In genomic region chr11:65417702-65418430, GRCh38 we compare ENCODE assay signal across 9 cellular contexts. TPM values are rescaled to one million over a fixed set of nuclear protein-coding genes. Genes with fewer than 3 reads are reported as not detected.
A peak's percentile ranks its signal among the peaks of the same experiment; 100 is the strongest.
DNase-seq lines count a peak whose midpoint lies in the region; ATAC-seq, FAIRE-seq and TF ChIP-seq lines count a peak whose summit lies in the region.
"Had no signal": no experiment of that assay in that cellular context is flagged by ENCODE, and none has a peak within 500 bp of the region (broad histone marks: within the 10 kb centered on the region; RNA-seq: fewer than 3 reads in every experiment).

No MANE protein-coding gene starts in this region.

- H3K27ac ChIP-seq in GM12878 (ENCODE audit: control insufficient read depth, insufficient read depth): peak overlapping the region; percentile 100
- peak overlapping the region; percentile 92 to 100 (median 98) for H3K27ac ChIP-seq in spleen

- peaks cover 6% of the 10 kb centered on the region for H3K36me3 ChIP-seq in MG63
- peaks cover 4 to 6% of the 10 kb centered on the region in 2 experiments; a peak in 2 of 4 replicates for H3K36me3 ChIP-seq in GM12878 (ENCODE audit: control insufficient read depth in 2 of 2, insufficient read depth in 2 of 2, low read length in 1 of 2)
- H3K36me3 ChIP-seq in spleen: peaks cover 3 to 20% (median 9%) of the 10 kb centered on the region in 6 donors

- FAIRE-seq in GM12878 (lab: Jason Lieb, UNC): no peak
- FAIRE-seq: islet of Langerhans had no signal

- no TSS peak for BruUV-seq in GM12878 (replicated peaks; lab: Mats Ljungman, UMichigan)

- TF ChIP-seq RAD21 in GM12878 (IDR thresholded peaks at IDR 0.05; ENCODE audit: insufficient read depth, low read depth, low read length): no peak

- H3K4me3 ChIP-seq in MG63 (peak overlapping the region; percentile 41; the same call in 1 of the 2 replicates), GM12878 (peak overlapping the region; percentile 79), spleen (peak overlapping the region; percentile 18 to 96 (median 66))

- TF ChIP-seq CTCF in GM12878 (IDR thresholded peaks at IDR 0.05 in 2 of 3, conservative IDR thresholded peaks at IDR 0.05 in 1 of 3; ENCODE audit: control insufficient read depth in 2 of 3, extremely low read depth in 1 of 3, insufficient read depth in 1 of 3, low read depth in 3 of 3, low read length in 3 of 3) (no peak), spleen (IDR thresholded peaks at IDR 0.05 in 8 of 11, conservative IDR thresholded peaks at IDR 0.05 in 3 of 11) (no peak)

- H4K20me1 ChIP-seq in GM12878 (ENCODE audit: control insufficient read depth, insufficient read depth): no peaks in the 10 kb centered on the region

- CTCF ChIA-PET in GM12878 (lab: Yijun Ruan, JAX): interaction anchor here (0.6 to 15.3 kb wide), 13 partner anchors 15 to 90 kb away, joined by 3 to 362 read pairs (median 25); partner anchors contain the start of genes FRMD8, MALAT1 and SLC25A45

- peaks cover 23 to 38% (median 32%) of the 10 kb centered on the region in 3 donors for H3K27me3 Mint-ChIP-seq in immature natural killer cell (ENCODE audit: low read depth in 3 of 3)

- H3K9ac ChIP-seq in GM12878 (ENCODE audit: control insufficient read depth, insufficient read depth, low read length): peak overlapping the region; percentile 99

- in situ Hi-C loops in GM12878 (cut with MboI): loop anchor here (5.0 kb wide), 1 partner anchor 89 kb away; no protein-coding TSS in a partner anchor

- no peaks in the 10 kb centered on the region for H3K27me3 ChIP-seq in MG63
- H3K27me3 ChIP-seq in GM12878 (replicated peaks in 1 of 2; ENCODE audit: control insufficient read depth in 2 of 2, insufficient read depth in 2 of 2, low read length in 1 of 2): no peaks in the 10 kb centered on the region
- H3K27me3 ChIP-seq in spleen (replicated peaks in 1 of 7): no peaks in the 10 kb centered on the region

- H3K4me1 ChIP-seq in GM12878 (ENCODE audit: control insufficient read depth, insufficient read depth, low read length): peaks cover 51% of the 10 kb centered on the region
- H3K4me1 ChIP-seq in spleen: peaks cover 37 to 74% (median 68%) of the 10 kb centered on the region in 6 donors

- peak overlapping the region; percentile 100 for H3K4me2 ChIP-seq in GM12878 (ENCODE audit: control insufficient read depth, insufficient read depth)

- no peak overlapping the region for H2AFZ ChIP-seq in GM12878 (ENCODE audit: control insufficient read depth, low read depth, low read length)

- intact Hi-C loops in GM12878 (cut with micrococcal nuclease; ENCODE audit: unreplicated experiment) (loop anchor here (2.0 to 5.0 kb wide), 5 partner anchors 13 to 154 kb away; partner anchors contain the start of genes FAM89B, SLC25A45 and ZNRD2), spleen (cut with DNase I; ENCODE audit: low total_unique reads) (no loop called here)

- WGBS in GM12878 (ENCODE audit: insufficient coverage, insufficient replicate concordance, low lambda C conversion rate, missing lambda C conversion rate): 0% methylated on average over 18 of the region's 19 CpGs
- 1 to 6% (median 2%) methylated on average over 18 to 19 of the region's 19 CpGs for WGBS in spleen, 5 donors

- SMC1A ChIA-PET in GM12878 (lab: Charles Lee; ENCODE audit: uncharacterized antibody, unreplicated experiment): interaction anchor here (1.2 to 12.7 kb wide), 15 partner anchors 8 to 156 kb away, joined by 3 to 232 read pairs (median 20); partner anchors contain the start of genes FRMD8, MALAT1, POLA2 and SLC25A45

- DNase-seq in CD1c-positive myeloid dendritic cell (ENCODE audit: extremely low spot score): peak; percentile 73
- DNase-seq in MG63: peak; percentile 58
- DNase-seq in GM12878 (ENCODE audit: low read depth, low spot score): no peak
- DNase-seq in immature natural killer cell: peak; percentile 43 to 49 (median 48)
- DNase-seq in spleen: peak; percentile 93
- no peak for DNase-seq in OCI-M2 (lab: John Stamatoyannopoulos, UW; ENCODE audit: unreplicated experiment)

- no peak for TF ChIP-seq EP300 in GM12878 (IDR thresholded peaks at IDR 0.05; ENCODE audit: borderline replicate concordance in 1 of 2, control insufficient read depth in 1 of 2, low read depth in 2 of 2, low read length in 2 of 2)

- peak overlapping the region; percentile 76 to 97 (median 92) for H3K4me3 Mint-ChIP-seq in immature natural killer cell

- RAD21 ChIA-PET in GM12878 (lab: Charles Lee; ENCODE audit: unreplicated experiment): interaction anchor here (0.8 to 15.3 kb wide), 17 partner anchors 10 to 107 kb away, joined by 3 to 282 read pairs (median 7); partner anchors contain the start of genes FRMD8, MALAT1, SCYL1 and SLC25A45

- peaks cover 0 to 5% (median under 1%) of the 10 kb centered on the region in 6 donors for H3K9me3 Mint-ChIP-seq in immature natural killer cell

- H3K36me3 Mint-ChIP-seq in immature natural killer cell: peaks cover 0 to 5% (median 4%) of the 10 kb centered on the region in 3 donors

- TF ChIP-seq POLR2A in GM12878 (IDR thresholded peaks at IDR 0.05; ENCODE audit: low read depth, low read length): peak; percentile 41; the same call in 1 of the 2 replicates
- TF ChIP-seq POLR2A in spleen (IDR thresholded peaks at IDR 0.05): peak in 2 of 3 donors; percentile 44 to 55

- ATAC-seq in GM12878: peak; percentile 0; the same call in 2 of the 3 replicates
- no peak for ATAC-seq in HG03025 (IDR thresholded peaks at IDR 0.05; ENCODE audit: low FRiP score, unreplicated experiment)
- no peak for ATAC-seq in GM18498 (IDR thresholded peaks at IDR 0.05; ENCODE audit: unreplicated experiment)

- POLR2A ChIA-PET in GM12878 (lab: Charles Lee): interaction anchor here (0.6 to 13.6 kb wide), 19 partner anchors 9 to 156 kb away, joined by 3 to 323 read pairs (median 9); partner anchors contain the start of genes FRMD8, MALAT1 and POLA2

- H3K4me1 Mint-ChIP-seq in immature natural killer cell: peaks cover 66 to 68% of the 10 kb centered on the region in 2 donors

- H3K9me3 ChIP-seq in MG63 (peaks cover under 1% of the 10 kb centered on the region; the same call in 1 of the 2 replicates), GM12878 (replicated peaks; ENCODE audit: control insufficient read depth, insufficient read depth, low read length) (no peaks in the 10 kb centered on the region), spleen (no peaks in the 10 kb centered on the region)

- H3K27ac Mint-ChIP-seq in immature natural killer cell: peak overlapping the region; percentile 99 to 100 (median 99)

- H3K79me2 ChIP-seq in GM12878 (ENCODE audit: control insufficient read depth, insufficient read depth, low read length): peaks cover 68% of the 10 kb centered on the region

RNA-seq across cellular contexts. Expression of gene NEAT1, which starts 4.7 kb away (rescaled TPM):
- 4.8 and 7.7 TPM in 2 replicates for total RNA-seq in MG63 (2014; rRNA removed; shearing (Covaris generic); ENCODE audit: low replicate concordance)
- total RNA-seq in GM12878 (2013; cell fraction: nucleolus; rRNA removed): 259 and 262 TPM in 2 replicates
- total RNA-seq in GM12878 (2014; rRNA removed) (13.6 and 14.0 TPM in 2 replicates), GM12878 (2014; rRNA removed; fragmentation: Illumina TruSeq; extraction: Trizol) (40.5 and 44.2 TPM in 2 replicates), GM12878 (2021) (174 and 225 TPM in 2 replicates), spleen (1,000 to 10,000 TPM in 2 of 7 donors, 100 to 1,000 TPM in 5; 266 to 1,804 (median 799) TPM)
- 275 TPM for polyA plus RNA-seq in GM12878 (2011; ENCODE audit: low read depth)
- polyA plus RNA-seq in GM12878 (2011; rRNA removed) (151 and 247 TPM in 2 replicates), GM12878 (2014; fragmentation: Illumina TruSeq; extraction: Trizol) (167 and 254 TPM in 2 replicates), GM12878 (2014; fragmentation: Nextera tagmentation; extraction: Ambion mirVana) (10 to 100 TPM; 24.3 to 98.2 TPM), GM12878 (2014; rRNA removed) (314 and 328 TPM in 2 replicates), GM12878 (2016; fragmentation: Nextera tagmentation; extraction: Ambion mirVana) (10 to 100 TPM; 27.7 to 28.3 TPM), immature natural killer cell (1 to 10 TPM in 2 of 3 donors, under 1 TPM in 1; 0.26 to 5.9 (median 1.4) TPM), spleen (1,000 to 10,000 TPM in 2 of 3 donors, 100 to 1,000 TPM in 1; 526 to 1,090 (median 1,018) TPM)
- polyA plus RNA-seq in GM12878 (2011; cell fraction: cytosol; rRNA removed): 64.2 and 104 TPM in 2 replicates
- 342 and 617 TPM in 2 replicates for polyA plus RNA-seq in GM12878 (2011; cell fraction: nucleus; rRNA removed)
- 284 and 343 TPM in 2 replicates for polyA plus RNA-seq in GM12878 (2012)
- 72.0 and 79.5 TPM in 2 replicates for polyA minus RNA-seq in GM12878 (2011; rRNA and poly(A)+ RNA removed)
- 13.8 and 14.9 TPM in 2 replicates for polyA minus RNA-seq in GM12878 (2011; cell fraction: cytosol; rRNA and poly(A)+ RNA removed)
- 125 and 169 TPM in 2 replicates for polyA minus RNA-seq in GM12878 (2011; cell fraction: nucleus; rRNA and poly(A)+ RNA removed)

RNA-seq across cellular contexts. Expression of gene FRMD8, which starts 31.4 kb away (rescaled TPM):
- 25.9 and 44.1 TPM in 2 replicates for total RNA-seq in MG63 (2014; rRNA removed; shearing (Covaris generic); ENCODE audit: low replicate concordance)
- total RNA-seq in GM12878 (2013; cell fraction: nucleolus; rRNA removed): 52.5 and 60.5 TPM in 2 replicates
- total RNA-seq in GM12878 (2014; rRNA removed) (40.9 and 47.5 TPM in 2 replicates), GM12878 (2014; rRNA removed; fragmentation: Illumina TruSeq; extraction: Trizol) (12.2 and 14.3 TPM in 2 replicates), GM12878 (2021) (65.1 and 69.4 TPM in 2 replicates), spleen (100 to 1,000 TPM in 3 of 7 donors, 10 to 100 TPM in 4; 65.4 to 128 (median 99.5) TPM)
- 8.2 TPM for polyA plus RNA-seq in GM12878 (2011; ENCODE audit: low read depth)
- polyA plus RNA-seq in GM12878 (2011; rRNA removed) (8.0 and 18.4 TPM in 2 replicates), GM12878 (2014; fragmentation: Illumina TruSeq; extraction: Trizol) (6.6 and 14.0 TPM in 2 replicates), GM12878 (2014; fragmentation: Nextera tagmentation; extraction: Ambion mirVana) (1 to 10 TPM; 8.3 TPM), GM12878 (2014; rRNA removed) (53.8 and 55.9 TPM in 2 replicates), GM12878 (2016; fragmentation: Nextera tagmentation; extraction: Ambion mirVana) (10 to 100 TPM; 37.7 to 42.4 TPM), immature natural killer cell (10 to 100 TPM; 62.8 to 73.5 (median 63.4) TPM), spleen (10 to 100 TPM; 19.3 to 32.0 (median 23.4) TPM)
- polyA plus RNA-seq in GM12878 (2011; cell fraction: cytosol; rRNA removed): 28.1 and 42.6 TPM in 2 replicates
- polyA plus RNA-seq in GM12878 (2011; cell fraction: nucleus; rRNA removed): 58.9 and 140 TPM in 2 replicates
- polyA plus RNA-seq in GM12878 (2012): 14.9 and 21.0 TPM in 2 replicates
- polyA minus RNA-seq in GM12878 (2011; rRNA and poly(A)+ RNA removed): 26.0 and 32.5 TPM in 2 replicates
- polyA minus RNA-seq in GM12878 (2011; cell fraction: cytosol; rRNA and poly(A)+ RNA removed): 21.4 and 21.8 TPM in 2 replicates
- 33.6 and 61.0 TPM in 2 replicates for polyA minus RNA-seq in GM12878 (2011; cell fraction: nucleus; rRNA and poly(A)+ RNA removed)

RNA-seq across cellular contexts. Expression of gene SLC25A45, which starts 35.4 kb away (rescaled TPM):
- 1.9 TPM in 2 replicates for total RNA-seq in MG63 (2014; rRNA removed; shearing (Covaris generic); ENCODE audit: low replicate concordance)
- 23.1 and 23.7 TPM in 2 replicates for total RNA-seq in GM12878 (2013; cell fraction: nucleolus; rRNA removed)
- total RNA-seq in GM12878 (2014; rRNA removed): 19.4 and 22.8 TPM in 2 replicates
- 10.8 and 13.1 TPM in 2 replicates for total RNA-seq in GM12878 (2014; rRNA removed; fragmentation: Illumina TruSeq; extraction: Trizol)
- total RNA-seq in GM12878 (2021): 28.6 and 29.1 TPM in 2 replicates
- polyA plus RNA-seq in GM12878 (2011; ENCODE audit: low read depth): 10.7 TPM
- polyA plus RNA-seq in GM12878 (2011; rRNA removed): 9.2 and 15.4 TPM in 2 replicates
- polyA plus RNA-seq in GM12878 (2011; cell fraction: cytosol; rRNA removed): 20.7 and 25.7 TPM in 2 replicates
- 46.7 and 57.3 TPM in 2 replicates for polyA plus RNA-seq in GM12878 (2011; cell fraction: nucleus; rRNA removed)
- polyA plus RNA-seq in GM12878 (2012): 17.8 and 25.4 TPM in 2 replicates
- polyA plus RNA-seq in GM12878 (2014; fragmentation: Illumina TruSeq; extraction: Trizol): 15.5 and 17.8 TPM in 2 replicates
- polyA plus RNA-seq in GM12878 (2014; fragmentation: Nextera tagmentation; extraction: Ambion mirVana): 1 to 10 TPM; 4.1 to 9.7 TPM
- polyA plus RNA-seq in GM12878 (2014; rRNA removed): 33.7 and 35.5 TPM in 2 replicates
- 10 to 100 TPM; 31.0 to 35.2 TPM for polyA plus RNA-seq in GM12878 (2016; fragmentation: Nextera tagmentation; extraction: Ambion mirVana)
- polyA minus RNA-seq in GM12878 (2011; rRNA and poly(A)+ RNA removed): 3.9 and 9.1 TPM in 2 replicates
- 1.9 and 4.7 TPM in 2 replicates for polyA minus RNA-seq in GM12878 (2011; cell fraction: cytosol; rRNA and poly(A)+ RNA removed)
- 6.6 and 8.6 TPM in 2 replicates for polyA minus RNA-seq in GM12878 (2011; cell fraction: nucleus; rRNA and poly(A)+ RNA removed)
- polyA plus RNA-seq in immature natural killer cell: 10 to 100 TPM in 2 of 3 donors, 1 to 10 TPM in 1; 4.5 to 16.0 (median 10.3) TPM
- 10 to 100 TPM; 11.6 to 33.4 (median 25.7) TPM for total RNA-seq in spleen
- 10 to 100 TPM; 14.1 to 26.2 (median 24.1) TPM for polyA plus RNA-seq in spleen

Comparison
In these comparisons a context has a peak if more than half of its experiments do, and no peak if none do; other contexts are left out.
1. DNase-seq: peak in CD1c-positive myeloid dendritic cell (single experiment), MG63 (single experiment), immature natural killer cell (3 of 3) and spleen (single experiment); none in GM12878 (single experiment) and OCI-M2 (single experiment).
2. Peak in every context shown above with its lines, with median percentiles within 50 percentile points of each other: H3K4me3 ChIP-seq.